Comparison of ENCODE assay signal across 10 cellular contexts in the genomic region with DNA sequence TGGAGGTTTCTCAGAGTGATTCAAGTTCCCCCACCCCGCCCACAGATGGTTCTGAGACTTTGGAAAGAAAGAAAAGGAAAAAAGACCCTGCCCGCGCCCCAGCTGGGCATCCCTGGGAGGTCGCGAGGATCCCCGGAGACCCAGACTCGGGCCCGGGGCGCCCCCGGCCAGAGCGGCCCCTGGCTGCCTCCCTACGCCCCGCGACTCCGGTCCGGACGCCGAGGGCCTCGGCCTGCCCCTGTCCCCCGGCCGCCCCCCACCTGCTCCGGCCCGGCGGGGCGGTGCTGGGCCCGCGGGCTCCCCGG. TPM values are rescaled to one million over a fixed set of nuclear protein-coding genes. Genes with fewer than 3 reads are reported as not detected.
DNase-seq lines count a peak whose midpoint lies in the region; ATAC-seq, FAIRE-seq and TF ChIP-seq lines count a peak whose summit lies in the region.
"Had no signal": no experiment of that assay in that cellular context is flagged by ENCODE, and none has a peak within 500 bp of the region (broad histone marks: within the 10 kb centered on the region; RNA-seq: fewer than 3 reads in every experiment).

No MANE protein-coding gene starts in this region.

- peaks cover 37 to 55% (median 42%) of the 10 kb centered on the region in 11 experiments for H3K27me3 ChIP-seq in BLaER1 treated with 17β-estradiol and CSF1 and Interleukin-3, amounts not matched to agents 10 nM and 100 nM
- H3K27me3 ChIP-seq in Peyer's patch (no peaks in the 10 kb centered on the region), endodermal cell (ENCODE audit: control insufficient read depth, insufficient read depth, low read length, poor library complexity, severe bottlenecking) (peaks cover 71% of the 10 kb centered on the region), neural progenitor cell (peaks cover 35% of the 10 kb centered on the region), pancreas (no peaks in the 10 kb centered on the region)

- peaks cover 77% of the 10 kb centered on the region for H3K27me3 Mint-ChIP-seq in endodermal cell (ENCODE audit: insufficient read depth)
- peaks cover 21% of the 10 kb centered on the region for H3K27me3 Mint-ChIP-seq in neural progenitor cell (ENCODE audit: insufficient read depth, low read depth)

- H3K4me2 ChIP-seq in BLaER1 treated with 17β-estradiol and CSF1 and Interleukin-3, amounts not matched to agents 10 nM and 100 nM = peak overlapping the region; percentile 65 to 95 (median 88)
- H3K4me2 ChIP-seq in neural progenitor cell = peak overlapping the region; percentile 96

- H3K9me3 ChIP-seq in BLaER1 treated with 17β-estradiol and CSF1 and Interleukin-3, amounts not matched to agents 10 nM and 100 nM (replicated peaks in 1 of 11) = no peaks in the 10 kb centered on the region
- H3K9me3 ChIP-seq in Peyer's patch = no peaks in the 10 kb centered on the region
- no peaks in the 10 kb centered on the region for H3K9me3 ChIP-seq in endodermal cell (ENCODE audit: control insufficient read depth, low read length)
- H3K9me3 ChIP-seq in neural progenitor cell (ENCODE audit: low read depth) = no peaks in the 10 kb centered on the region
- no peaks in the 10 kb centered on the region for H3K9me3 ChIP-seq in pancreas

- no peak for DNase-seq in Peyer's patch
- peak; percentile 46 for DNase-seq in endodermal cell
- DNase-seq in neural progenitor cell (ENCODE audit: low spot score) = no peak
- DNase-seq in NCI-H1436 (lab: John Stamatoyannopoulos, UW) = no peak
- no peak for DNase-seq in pancreas
- DNase-seq in GDM1 (lab: John Stamatoyannopoulos, UW) = no peak
- DNase-seq: NCI-H526 treated with DMSO at 0.1 percent for 48 hours had no signal

- intact Hi-C loops in pancreas (cut with DNase I) = no loop called here

- H3K36me3 Mint-ChIP-seq in endodermal cell (ENCODE audit: low read depth) (no peaks in the 10 kb centered on the region), neural progenitor cell (no peaks in the 10 kb centered on the region)

- TF ChIP-seq POLR2A in Peyer's patch (IDR thresholded peaks at IDR 0.05) = no peak

- H3K9ac ChIP-seq in BLaER1 treated with 17β-estradiol and CSF1 and Interleukin-3, amounts not matched to agents 10 nM and 100 nM = peak overlapping the region in 9 of 11 experiments; percentile 30 to 68 (median 53); a peak in 11 of 22 replicates
- H3K9ac ChIP-seq in endodermal cell (ENCODE audit: extremely low read depth, low read length, poor library complexity, severe bottlenecking) (no peak overlapping the region), neural progenitor cell (no peak overlapping the region)

- TF ChIP-seq CTCF in Peyer's patch (IDR thresholded peaks at IDR 0.05) = no peak
- no peak for TF ChIP-seq CTCF in endodermal cell (conservative IDR thresholded peaks at IDR 0.05)
- no peak for TF ChIP-seq CTCF in neural progenitor cell (IDR thresholded peaks at IDR 0.05)
- no peak for TF ChIP-seq CTCF in pancreas (IDR thresholded peaks at IDR 0.05)

- H3K4me3 Mint-ChIP-seq in endodermal cell = peak overlapping the region; percentile 52
- H3K4me3 Mint-ChIP-seq in neural progenitor cell = peak overlapping the region; percentile 84

- no peak for FAIRE-seq in pancreas (lab: Jason Lieb, UNC)
- FAIRE-seq: G401.6 had no signal

- 7% methylated on average over 28 of the region's 28 CpGs; no CpG with 5 or more reads in 1 of the 2 experiments for WGBS in endodermal cell (ENCODE audit: insufficient coverage in 1 of 2, insufficient read length in 1 of 2), 2 experiments
- WGBS in pancreas, 2 donors = 5 to 8% methylated on average over 28 of the region's 28 CpGs

- H3K36me3 ChIP-seq in BLaER1 treated with 17β-estradiol and CSF1 and Interleukin-3, amounts not matched to agents 10 nM and 100 nM = no peaks in the 10 kb centered on the region
- H3K36me3 ChIP-seq in Peyer's patch = no peaks in the 10 kb centered on the region
- no peaks in the 10 kb centered on the region for H3K36me3 ChIP-seq in endodermal cell (ENCODE audit: control insufficient read depth, insufficient read depth, low read length)
- H3K36me3 ChIP-seq in neural progenitor cell = no peaks in the 10 kb centered on the region
- no peaks in the 10 kb centered on the region for H3K36me3 ChIP-seq in pancreas

- H2AFZ ChIP-seq in neural progenitor cell (replicated peaks) = no peak overlapping the region

- H3K9me3 Mint-ChIP-seq in endodermal cell (no peaks in the 10 kb centered on the region), neural progenitor cell (no peaks in the 10 kb centered on the region)

- H3K4me3 ChIP-seq in BLaER1 treated with 17β-estradiol and CSF1 and Interleukin-3, amounts not matched to agents 10 nM and 100 nM = peak overlapping the region; percentile 40 to 67 (median 51)
- H3K4me3 ChIP-seq in Peyer's patch (peak overlapping the region in 3 of 4 donors; percentile 50 to 55 (median 53)), endodermal cell (ENCODE audit: low read length) (no peak overlapping the region), neural progenitor cell (peak overlapping the region; percentile 58), pancreas (peak overlapping the region in 2 of 4 donors; percentile 37 to 46)

- no peak overlapping the region for H3K27ac ChIP-seq in BLaER1 treated with 17β-estradiol and CSF1 and Interleukin-3, amounts not matched to agents 10 nM and 100 nM
- H3K27ac ChIP-seq in Peyer's patch (no peak overlapping the region), endodermal cell (ENCODE audit: low read depth, low read length) (no peak overlapping the region), neural progenitor cell (no peak overlapping the region), pancreas (no peak overlapping the region)

- H3K4me1 ChIP-seq in BLaER1 treated with 17β-estradiol and CSF1 and Interleukin-3, amounts not matched to agents 10 nM and 100 nM = peaks cover 18 to 55% (median 44%) of the 10 kb centered on the region in 10 experiments; a peak in 19 of 20 replicates
- peaks cover 6 to 23% (median 15%) of the 10 kb centered on the region in 4 donors for H3K4me1 ChIP-seq in Peyer's patch
- peaks cover 4% of the 10 kb centered on the region for H3K4me1 ChIP-seq in endodermal cell (ENCODE audit: control insufficient read depth, insufficient read depth, low read length)
- H3K4me1 ChIP-seq in neural progenitor cell = peaks cover 33% of the 10 kb centered on the region
- H3K4me1 ChIP-seq in pancreas = peaks cover 0 to 4% (median 0%) of the 10 kb centered on the region in 3 donors

- H3K27ac Mint-ChIP-seq in endodermal cell = no peak overlapping the region
- H3K27ac Mint-ChIP-seq in neural progenitor cell = no peak overlapping the region

- ATAC-seq in pancreas (no peak), HG02884 (IDR thresholded peaks at IDR 0.05; ENCODE audit: unreplicated experiment) (no peak)

- H4K20me1 ChIP-seq in BLaER1 treated with 17β-estradiol and CSF1 and Interleukin-3, amounts not matched to agents 10 nM and 100 nM = peaks cover 0 to 39% (median 16%) of the 10 kb centered on the region in 11 experiments; a peak in 13 of 22 replicates
- no peaks in the 10 kb centered on the region for H4K20me1 ChIP-seq in neural progenitor cell (ENCODE audit: low read depth)

- H3K4me1 Mint-ChIP-seq in endodermal cell (peaks cover 6% of the 10 kb centered on the region), neural progenitor cell (peaks cover 28% of the 10 kb centered on the region)

- peaks cover 42% of the 10 kb centered on the region for H3F3A ChIP-seq in neural progenitor cell (ENCODE audit: low read depth)

- no peaks in the 10 kb centered on the region for H3K79me2 ChIP-seq in neural progenitor cell (ENCODE audit: low read depth)

RNA-seq across cellular contexts. Expression of a gene that starts 2.3 kb away (rescaled TPM):
- 10 to 100 TPM in 3 of 4 donors, 1 to 10 TPM in 1; 9.5 to 21.9 (median 11.7) TPM for total RNA-seq in Peyer's patch
- total RNA-seq in endodermal cell = 1 to 10 TPM; 1.8 to 2.7 TPM
- 0.43 TPM for polyA plus RNA-seq in endodermal cell (2013, experiment 1 of 2)
- polyA plus RNA-seq in endodermal cell (2013, experiment 2 of 2) = 0.70 TPM
- total RNA-seq in neural progenitor cell (ENCODE audit: low replicate concordance) = 4.3 and 12.0 TPM in 2 replicates
- 1 to 10 TPM in 4 of 6 donors, under 1 TPM in 2; 0.63 to 2.3 (median 1.1) TPM for total RNA-seq in pancreas
- 1 to 10 TPM; 1.4 to 4.5 TPM for polyA plus RNA-seq in pancreas

RNA-seq across cellular contexts. Expression of a gene that starts 17.3 kb away (rescaled TPM):
- 100 to 1,000 TPM in 1 of 4 donors, 10 to 100 TPM in 3; 65.5 to 144 (median 88.5) TPM for total RNA-seq in Peyer's patch
- total RNA-seq in endodermal cell = 10 to 100 TPM; 56.5 to 73.2 TPM
- polyA plus RNA-seq in endodermal cell (2013, experiment 1 of 2) = 38.3 TPM
- polyA plus RNA-seq in endodermal cell (2013, experiment 2 of 2) = 33.0 TPM
- 21.9 and 39.4 TPM in 2 replicates for total RNA-seq in neural progenitor cell (ENCODE audit: low replicate concordance)
- total RNA-seq in pancreas = 10 to 100 TPM; 15.0 to 42.0 (median 21.8) TPM
- polyA plus RNA-seq in pancreas = 10 to 100 TPM; 53.4 to 56.2 TPM

RNA-seq across cellular contexts. Expression of a gene that starts 37.2 kb away (rescaled TPM):
- total RNA-seq in Peyer's patch = 10 to 100 TPM; 19.8 to 54.7 (median 29.5) TPM
- total RNA-seq in endodermal cell = 10 to 100 TPM; 16.6 to 19.6 TPM
- 21.8 TPM for polyA plus RNA-seq in endodermal cell (2013, experiment 1 of 2)
- polyA plus RNA-seq in endodermal cell (2013, experiment 2 of 2) = 21.4 TPM
- total RNA-seq in neural progenitor cell (ENCODE audit: low replicate concordance) = 14.7 and 29.2 TPM in 2 replicates
- 10 to 100 TPM in 5 of 6 donors, 1 to 10 TPM in 1; 9.0 to 16.0 (median 13.0) TPM for total RNA-seq in pancreas
- 10 to 100 TPM; 52.1 to 54.9 TPM for polyA plus RNA-seq in pancreas

RNA-seq across cellular contexts. Expression of a gene that starts 47.5 kb away (rescaled TPM):
- total RNA-seq in Peyer's patch (10 to 100 TPM; 39.6 to 58.8 (median 58.2) TPM), endodermal cell (100 to 1,000 TPM in 1 of 2 donors, 10 to 100 TPM in 1; 89.5 to 104 TPM), neural progenitor cell (ENCODE audit: low replicate concordance) (91.0 and 109 TPM in 2 replicates), pancreas (10 to 100 TPM; 15.8 to 29.4 (median 20.9) TPM)
- 50.0 TPM for polyA plus RNA-seq in endodermal cell (2013, experiment 1 of 2)
- 52.3 TPM for polyA plus RNA-seq in endodermal cell (2013, experiment 2 of 2)
- 10 to 100 TPM in 1 of 2 donors, 1 to 10 TPM in 1; 9.1 to 13.3 TPM for polyA plus RNA-seq in pancreas

RNA-seq across cellular contexts. Expression of a gene that starts 50.2 kb away (rescaled TPM):
- total RNA-seq in Peyer's patch (1 to 10 TPM in 2 of 4 donors, not detected in 2; 1.7 to 2.0 TPM), endodermal cell (1 to 10 TPM in 1 of 2 donors, under 1 TPM in 1; 0.73 to 1.9 TPM), neural progenitor cell (ENCODE audit: low replicate concordance) (0.36 and 0.53 TPM in 2 replicates), pancreas (under 1 TPM in 5 of 6 donors, not detected in 1; 0.09 to 0.40 (median 0.37) TPM)
- 1.4 TPM for polyA plus RNA-seq in endodermal cell (2013, experiment 1 of 2)
- polyA plus RNA-seq in endodermal cell (2013, experiment 2 of 2) = 1.3 TPM
- polyA plus RNA-seq in pancreas = 1 to 10 TPM in 1 of 2 donors, under 1 TPM in 1; 0.57 to 2.9 TPM

Comparison
In these comparisons a context has a peak if more than half of its experiments do, and no peak if none do; other contexts are left out.
1. H3K9ac ChIP-seq: peak in BLaER1 treated with 17β-estradiol and CSF1 and Interleukin-3, amounts not matched to agents 10 nM and 100 nM (9 of 11); none in endodermal cell (single experiment) and neural progenitor cell (single experiment).